8 cellular contexts compared by ENCODE assay signal in the genomic region with DNA sequence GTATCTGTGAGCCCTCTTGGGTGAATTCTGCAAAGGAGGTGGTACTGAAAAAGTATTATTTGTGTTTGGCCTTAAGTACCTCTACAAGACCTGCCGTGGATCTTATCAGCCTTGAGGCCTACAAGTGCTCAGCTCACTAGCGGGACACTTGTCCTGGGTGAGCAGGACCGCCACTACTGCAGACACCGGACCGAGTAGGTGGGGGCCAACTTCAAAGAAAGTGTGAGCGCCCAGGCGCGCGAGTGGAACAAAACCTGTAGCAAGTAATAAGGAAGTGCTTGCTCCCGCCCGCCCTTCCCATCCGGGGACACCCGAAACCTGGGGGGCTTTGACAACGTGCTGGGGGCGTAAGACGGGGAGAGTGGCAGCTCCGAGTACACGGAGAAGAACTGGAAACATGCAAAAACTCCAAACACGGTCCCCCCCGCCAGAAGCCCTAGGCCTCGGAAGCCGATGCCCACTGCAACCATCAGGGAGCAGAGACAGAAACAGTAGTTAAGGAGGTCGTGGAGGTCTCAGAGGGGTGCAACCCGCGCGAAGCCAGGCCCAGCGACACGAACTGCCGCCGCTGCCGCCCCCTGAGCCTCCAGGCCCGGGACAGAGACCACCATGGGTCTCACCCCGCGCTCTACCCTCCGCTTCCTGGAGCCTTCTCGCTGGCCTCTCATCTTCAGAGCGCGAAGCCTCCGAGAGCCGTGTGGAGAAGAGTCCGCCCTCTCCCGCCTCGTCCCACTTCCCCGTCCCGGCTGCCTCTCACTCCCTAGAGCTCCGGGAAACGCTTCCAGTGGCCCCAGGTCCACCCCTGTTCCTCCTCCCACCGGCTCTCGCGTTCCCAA. TPM values are rescaled to one million over a fixed set of nuclear protein-coding genes. Genes with fewer than 3 reads are reported as not detected.
DNase-seq lines count a peak whose midpoint lies in the region; ATAC-seq and TF ChIP-seq lines count a peak whose summit lies in the region.

No MANE protein-coding gene starts in this region.

- H3K27ac Mint-ChIP-seq in osteocyte (ENCODE audit: unreplicated experiment) = peak overlapping the region; percentile 100

- no peaks in the 10 kb centered on the region for H3K9me3 Mint-ChIP-seq in osteocyte (ENCODE audit: unreplicated experiment)

- no peaks in the 10 kb centered on the region for H3K9me3 ChIP-seq in tibial artery

- peaks cover 0 to 22% (median 16%) of the 10 kb centered on the region in 4 donors for H3K4me1 ChIP-seq in tibial artery

- no peaks in the 10 kb centered on the region for H3K27me3 ChIP-seq in tibial artery

- peak overlapping the region; percentile 97 to 99 for H3K27ac ChIP-seq in tibial artery

- H3K4me3 ChIP-seq in tibial artery = peak overlapping the region; percentile 84 to 90

- peak; percentile 1 for ATAC-seq in HG02852 (IDR thresholded peaks at IDR 0.05; ENCODE audit: unreplicated experiment)

- intact Hi-C loops in head of caudate nucleus (cut with DNase I) (no loop called here), tibial artery (cut with DNase I; ENCODE audit: low total_unique reads) (no loop called here)

- DNase-seq in Daoy (ENCODE audit: low read depth) (peak; percentile 24), RKO (ENCODE audit: low spot score) (peak; percentile 64), head of caudate nucleus (peak in 40 of 42 donors; percentile 10 to 66 (median 33)), osteocyte (ENCODE audit: extremely low spot score, unreplicated experiment) (peak; percentile 84), tibial artery (peak; percentile 54 to 80), NCI-H1436 treated with DMSO at 0.1 percent for 48 hours (lab: John Stamatoyannopoulos, UW) (no peak)
- peak in 3 of 4 experiments; percentile 19 to 34 (median 32) for DNase-seq in activated naive CD4-positive, alpha-beta T cell (lab: John Stamatoyannopoulos, UW)

- H3K36me3 ChIP-seq in tibial artery = peaks cover 4 to 13% (median 8%) of the 10 kb centered on the region in 3 donors

- H3K4me3 Mint-ChIP-seq in osteocyte (ENCODE audit: unreplicated experiment) = peak overlapping the region; percentile 100

- H3K27me3 Mint-ChIP-seq in osteocyte (ENCODE audit: unreplicated experiment) = no peaks in the 10 kb centered on the region

- TF ChIP-seq CTCF in osteocyte (IDR thresholded peaks at IDR 0.05) = no peak
- no peak for TF ChIP-seq CTCF in tibial artery (IDR thresholded peaks at IDR 0.05)

- H3K36me3 Mint-ChIP-seq in osteocyte (ENCODE audit: unreplicated experiment) = peaks cover 3% of the 10 kb centered on the region

- H3K4me1 Mint-ChIP-seq in osteocyte (ENCODE audit: unreplicated experiment) = peaks cover 20% of the 10 kb centered on the region

RNA-seq across cellular contexts. Expression of a gene that starts 0.6 kb away (rescaled TPM):
- total RNA-seq in Daoy (2014; rRNA removed; shearing (Covaris generic)) = 59.3 and 63.9 TPM in 2 replicates
- 122 and 131 TPM in 2 replicates for total RNA-seq in osteocyte

RNA-seq across cellular contexts. Expression of a gene that starts 55.5 kb away (rescaled TPM):
- total RNA-seq in Daoy (2014; rRNA removed; shearing (Covaris generic)) = 6.6 and 7.8 TPM in 2 replicates
- total RNA-seq in osteocyte = 54.5 and 54.8 TPM in 2 replicates
